Comparison of ENCODE assay signal across 24 cellular contexts in the genomic region with DNA sequence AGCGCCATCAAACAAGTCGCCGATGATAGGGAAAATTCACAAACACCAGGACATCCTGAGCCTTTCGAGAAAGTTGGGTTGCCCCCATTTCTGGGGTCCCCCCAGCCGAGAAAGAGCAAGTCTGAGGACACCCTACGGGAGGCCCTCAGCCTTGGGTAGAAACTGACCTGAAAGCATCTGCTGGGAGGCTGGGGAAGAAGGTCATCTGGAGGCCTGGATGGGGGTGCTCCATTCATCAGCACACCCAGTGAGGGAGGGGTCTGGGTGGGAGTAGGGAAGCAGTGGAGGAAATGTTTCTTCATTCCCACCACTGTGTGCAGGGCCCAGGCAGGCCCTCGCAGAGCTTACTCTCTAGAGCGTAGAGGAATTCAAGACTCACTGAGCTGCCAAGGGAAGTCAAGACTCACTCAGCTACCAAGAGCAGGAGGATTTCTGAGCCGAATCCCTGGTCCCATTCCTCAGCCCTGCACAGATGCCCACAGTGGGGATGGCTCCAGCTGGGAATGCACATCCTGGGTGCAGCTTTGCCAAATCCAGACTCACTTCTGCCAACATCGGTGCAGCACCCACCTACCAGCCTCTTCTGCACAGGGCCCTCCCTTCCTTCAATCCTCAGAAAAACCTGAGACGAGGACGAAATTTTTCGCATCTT. TPM values are rescaled to one million over a fixed set of nuclear protein-coding genes. Genes with fewer than 3 reads are reported as not detected.
DNase-seq lines count a peak whose midpoint lies in the region; ATAC-seq and TF ChIP-seq lines count a peak whose summit lies in the region.
"Had no signal": no experiment of that assay in that cellular context is flagged by ENCODE, and none has a peak within 500 bp of the region (broad histone marks: within the 10 kb centered on the region; RNA-seq: fewer than 3 reads in every experiment).

No MANE protein-coding gene starts in this region.

- H3K27ac ChIP-seq in GM23248: no peak overlapping the region
- H3K27ac ChIP-seq: 22Rv1 had no signal

- H3K27ac Mint-ChIP-seq in activated CD4-positive, alpha-beta T cell treated with anti-CD3 and anti-CD28 coated beads, Interleukin-2, amount 10 ng/mL, durations not matched to agents 7 days and 5 days: no peak overlapping the region
- peak overlapping the region; percentile 30 for H3K27ac Mint-ChIP-seq in endothelial cell (ENCODE audit: unreplicated experiment)

- no peak overlapping the region for H2AFZ ChIP-seq in GM23248

- in situ Hi-C loops in GM23248 (cut with MboI): no loop called here

- no peak for TF ChIP-seq CTCF in endothelial cell (IDR thresholded peaks at IDR 0.05; ENCODE audit: unreplicated experiment)

- CTCF ChIA-PET in activated CD4-positive, alpha-beta T cell treated with anti-CD3 and anti-CD28 coated beads, Interleukin-2, amount 10 ng/mL, durations not matched to agents 7 days and 5 days (lab: Charles Lee): interaction anchor here (1.2 kb wide), 1 partner anchor 9 kb away, joined by 3 read pairs; no protein-coding TSS in a partner anchor

- H3K4me2 ChIP-seq in GM23248 (ENCODE audit: unreplicated experiment): no peak overlapping the region

- H3K9me3 ChIP-seq in GM23248 (ENCODE audit: low read depth): no peaks in the 10 kb centered on the region

- no peaks in the 10 kb centered on the region; the same call in none of the 2 replicates for H3K27me3 ChIP-seq in GM23248 (replicated peaks; ENCODE audit: insufficient read depth)
- H3K27me3 ChIP-seq: BE2C had no signal

- peak; percentile 3 for DNase-seq in activated CD4-positive, alpha-beta T cell treated with anti-CD3 and anti-CD28 coated beads, Interleukin-2, amount 10 ng/mL, durations not matched to agents 7 days and 5 days
- no peak for DNase-seq in activated CD4-positive, alpha-beta T cell treated with anti-CD3 and anti-CD28 coated beads for 4 hours
- DNase-seq in cardiac septum (ENCODE audit: low spot score) (peak; percentile 63), Right ventricle myocardium inferior (ENCODE audit: missing footprints) (no peak), endothelial cell (ENCODE audit: low spot score) (no peak), GM23248 (no peak)
- DNase-seq in stimulated activated CD8-positive, alpha-beta memory T cell treated with anti-CD3 and anti-CD28 coated beads, Interleukin-4, amount 100 ng/mL, for 48 hours: peak; percentile 7
- DNase-seq: BE2C; CD4-positive, alpha-beta memory T cell; DMS153; GF-D8; GOT3; IMR-90; NCI-H1417; NCI-H187 treated with DMSO at 0.1 percent for 48 hours; NCI-H226; NCI-H524; NCI-H82 had no signal

- no peak overlapping the region for H3K4me3 Mint-ChIP-seq in activated CD4-positive, alpha-beta T cell treated with anti-CD3 and anti-CD28 coated beads, Interleukin-2, amount 10 ng/mL, durations not matched to agents 7 days and 5 days
- no peak overlapping the region for H3K4me3 Mint-ChIP-seq in endothelial cell (ENCODE audit: unreplicated experiment)
- H3K4me3 Mint-ChIP-seq: CD4-positive, alpha-beta memory T cell had no signal

- intact Hi-C loops in cardiac septum (cut with DNase I): no loop called here
- intact Hi-C loops in Right ventricle myocardium inferior (cut with DNase I): no loop called here

- H3K4me3 ChIP-seq in GM23248: no peak overlapping the region

- ATAC-seq in Right ventricle myocardium inferior (no peak), esophagus mucosa (no peak)
- ATAC-seq: HCT116 had no signal

- peaks cover 32% of the 10 kb centered on the region for H3K4me1 Mint-ChIP-seq in activated CD4-positive, alpha-beta T cell treated with anti-CD3 and anti-CD28 coated beads, Interleukin-2, amount 10 ng/mL, durations not matched to agents 7 days and 5 days
- peaks cover 18% of the 10 kb centered on the region for H3K4me1 Mint-ChIP-seq in endothelial cell (ENCODE audit: unreplicated experiment)

- H4K20me1 ChIP-seq in GM23248 (ENCODE audit: insufficient read depth): no peaks in the 10 kb centered on the region

- peaks cover 19% of the 10 kb centered on the region for H3K9me3 Mint-ChIP-seq in activated CD4-positive, alpha-beta T cell treated with anti-CD3 and anti-CD28 coated beads, Interleukin-2, amount 10 ng/mL, durations not matched to agents 7 days and 5 days
- H3K9me3 Mint-ChIP-seq in endothelial cell (ENCODE audit: unreplicated experiment): peaks cover 5% of the 10 kb centered on the region

- H3K9me2 ChIP-seq in GM23248 (ENCODE audit: insufficient read depth): no peaks in the 10 kb centered on the region

- H3K4me1 ChIP-seq in GM23248 (ENCODE audit: insufficient read depth): no peaks in the 10 kb centered on the region
- H3K4me1 ChIP-seq: BE2C had no signal

- H3K36me3 ChIP-seq in GM23248 (ENCODE audit: low read depth): no peaks in the 10 kb centered on the region
- H3K36me3 ChIP-seq: BE2C had no signal

- POLR2A ChIA-PET in activated CD4-positive, alpha-beta T cell treated with anti-CD3 and anti-CD28 coated beads, Interleukin-2, amount 10 ng/mL, durations not matched to agents 7 days and 5 days (lab: Charles Lee): no interaction called here

- no peaks in the 10 kb centered on the region for H3F3A ChIP-seq in GM23248 (ENCODE audit: insufficient read depth)

- no peaks in the 10 kb centered on the region for H3K79me2 ChIP-seq in GM23248 (ENCODE audit: insufficient read depth)

- H3K36me3 Mint-ChIP-seq in activated CD4-positive, alpha-beta T cell treated with anti-CD3 and anti-CD28 coated beads, Interleukin-2, amount 10 ng/mL, durations not matched to agents 7 days and 5 days (ENCODE audit: low read depth): peaks cover 12% of the 10 kb centered on the region
- H3K36me3 Mint-ChIP-seq in endothelial cell (ENCODE audit: low read depth, unreplicated experiment): peaks cover 13% of the 10 kb centered on the region
- H3K36me3 Mint-ChIP-seq: CD4-positive, alpha-beta memory T cell had no signal

- no peak overlapping the region for H3K9ac ChIP-seq in GM23248

- WGBS in GM23248 (ENCODE audit: low coverage in 1 of 2, low lambda C conversion rate in 2 of 2, missing lambda C conversion rate in 2 of 2), 2 experiments: 57 to 59% methylated on average over 13 of the region's 13 CpGs

- no peaks in the 10 kb centered on the region for H3K27me3 Mint-ChIP-seq in activated CD4-positive, alpha-beta T cell treated with anti-CD3 and anti-CD28 coated beads, Interleukin-2, amount 10 ng/mL, durations not matched to agents 7 days and 5 days
- peaks cover 15% of the 10 kb centered on the region for H3K27me3 Mint-ChIP-seq in endothelial cell (ENCODE audit: unreplicated experiment)

RNA-seq across cellular contexts. Expression of a gene that starts 38.1 kb away (rescaled TPM):
- not detected for total RNA-seq in activated CD4-positive, alpha-beta T cell treated with anti-CD3 and anti-CD28 coated beads, Interleukin-2, amount 10 ng/mL, durations not matched to agents 7 days and 5 days
- total RNA-seq in cardiac septum: not detected
- total RNA-seq in Right ventricle myocardium inferior: 0.24 TPM
- total RNA-seq in endothelial cell (ENCODE audit: unreplicated experiment): 6.1 TPM
- 0.12 TPM for total RNA-seq in esophagus mucosa
- total RNA-seq in GM23248 (2014; rRNA removed; shearing (Covaris generic)): not detected in 2 replicates
- not detected in 2 replicates for polyA plus RNA-seq in GM23248 (2016; fragmentation: Nextera tagmentation; extraction: Ambion mirVana)
- total RNA-seq: CD4-positive, alpha-beta memory T cell; IMR-90; M059J; RPMI7951 had no signal
- polyA plus RNA-seq: AG04450; CD4-positive, alpha-beta memory T cell; IMR-90 had no signal

Comparison
In these comparisons a context has a peak if more than half of its experiments do, and no peak if none do; other contexts are left out.
1. DNase-seq: peak in activated CD4-positive, alpha-beta T cell treated with anti-CD3 and anti-CD28 coated beads, Interleukin-2, amount 10 ng/mL, durations not matched to agents 7 days and 5 days (single experiment), cardiac septum (single experiment) and stimulated activated CD8-positive, alpha-beta memory T cell treated with anti-CD3 and anti-CD28 coated beads, Interleukin-4, amount 100 ng/mL, for 48 hours (single experiment); none in activated CD4-positive, alpha-beta T cell treated with anti-CD3 and anti-CD28 coated beads for 4 hours (0 of 2), Right ventricle myocardium inferior (single experiment), endothelial cell (single experiment) and GM23248 (single experiment).